In the genomic region with DNA sequence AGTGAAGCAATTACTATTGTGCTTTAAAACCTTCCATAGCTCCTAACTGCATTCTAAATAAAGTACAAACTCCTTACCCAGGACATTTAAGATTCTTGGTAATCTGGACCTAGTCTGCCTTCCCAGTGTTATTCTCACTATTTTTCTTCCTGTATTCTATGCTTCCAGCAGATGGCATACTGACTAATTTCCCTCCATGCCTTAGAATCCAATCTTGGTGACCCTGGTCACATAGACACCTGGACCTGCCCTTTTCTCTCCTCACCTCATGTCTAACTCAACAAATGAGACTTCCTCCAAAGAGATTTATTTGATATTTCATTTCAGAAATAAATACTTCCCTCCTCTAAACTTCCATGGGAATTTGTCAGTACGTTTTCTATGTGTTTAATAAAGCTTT, we compare ENCODE assay signal across 13 cellular contexts. TPM values are rescaled to one million over a fixed set of nuclear protein-coding genes. Genes with fewer than 3 reads are reported as not detected.
DNase-seq lines count a peak whose midpoint lies in the region; ATAC-seq and TF ChIP-seq lines count a peak whose summit lies in the region.
"Had no signal": no experiment of that assay in that cellular context is flagged by ENCODE, and none has a peak within 500 bp of the region (broad histone marks: within the 10 kb centered on the region; RNA-seq: fewer than 3 reads in every experiment).

No MANE protein-coding gene starts in this region.

- H3K9me3 ChIP-seq in Panc1 (ENCODE audit: control insufficient read depth, insufficient read depth, low read depth, low read length) (no peaks in the 10 kb centered on the region), smooth muscle cell (replicated peaks; ENCODE audit: low read depth) (no peaks in the 10 kb centered on the region), neuronal stem cell (replicated peaks in 1 of 2; ENCODE audit: control insufficient read depth in 2 of 2, insufficient read depth in 1 of 2, low read depth in 1 of 2, low read length in 2 of 2) (no peaks in the 10 kb centered on the region)

- no peaks in the 10 kb centered on the region for H3F3A ChIP-seq in smooth muscle cell (ENCODE audit: low read depth)

- TF ChIP-seq CTCF in Panc1 (IDR thresholded peaks at IDR 0.05) (peak; percentile 56; the same call in 1 of the 2 replicates), fibroblast of pulmonary artery (IDR thresholded peaks at IDR 0.05; ENCODE audit: low read length, missing control alignments) (peak; percentile 51), smooth muscle cell (IDR thresholded peaks at IDR 0.05; ENCODE audit: borderline replicate concordance, insufficient read depth, poor library complexity, severe bottlenecking) (peak; percentile 35)

- WGBS in smooth muscle cell (ENCODE audit: low lambda C conversion rate): 84% methylated on average over 1 of the region's 1 CpG
- WGBS in neuronal stem cell (ENCODE audit: extremely low coverage in 2 of 2, insufficient read length in 2 of 2, insufficient replicate concordance in 1 of 2), 2 donors: no CpG with 5 or more reads among the region's 1 CpG

- H3K79me2 ChIP-seq in smooth muscle cell (ENCODE audit: low read depth): no peaks in the 10 kb centered on the region

- H3K79me1 ChIP-seq in neuronal stem cell (ENCODE audit: low read depth, low read length): no peaks in the 10 kb centered on the region

- H3K4me1 ChIP-seq in Panc1 (ENCODE audit: control insufficient read depth, insufficient read depth, low read length) (no peaks in the 10 kb centered on the region), smooth muscle cell (ENCODE audit: low read depth) (no peaks in the 10 kb centered on the region), neuronal stem cell (ENCODE audit: control insufficient read depth in 2 of 2, insufficient read depth in 1 of 2, low read depth in 1 of 2, low read length in 2 of 2) (no peaks in the 10 kb centered on the region)

- H3K9ac ChIP-seq in smooth muscle cell (ENCODE audit: low read depth) (no peak overlapping the region), neuronal stem cell (ENCODE audit: low read depth, low read length, poor library complexity) (no peak overlapping the region)

- no peak overlapping the region for H3K4me3 ChIP-seq in Panc1 (ENCODE audit: low read depth in 2 of 2, low read length in 2 of 2)
- H3K4me3 ChIP-seq in fibroblast of pulmonary artery (replicated peaks; ENCODE audit: low read depth, low read length): no peak overlapping the region
- no peak overlapping the region for H3K4me3 ChIP-seq in smooth muscle cell
- no peak overlapping the region for H3K4me3 ChIP-seq in neuronal stem cell (ENCODE audit: low read length in 2 of 2)

- CTCF ChIA-PET in Panc1 (lab: Charles Lee): interaction anchor here (0.6 to 1.5 kb wide), 2 partner anchors 50 to 189 kb away, joined by 3 to 4 read pairs; no protein-coding TSS in a partner anchor

- H3K27ac ChIP-seq in Panc1 (ENCODE audit: low read length) (no peak overlapping the region), smooth muscle cell (ENCODE audit: low read depth) (no peak overlapping the region), neuronal stem cell (replicated peaks; ENCODE audit: low read length) (no peak overlapping the region)

- no peak overlapping the region for H2BK12ac ChIP-seq in neuronal stem cell (ENCODE audit: low read length)

- H3K14ac ChIP-seq in neuronal stem cell (ENCODE audit: low read length): no peak overlapping the region

- intact Hi-C loops in Panc1 (cut with micrococcal nuclease; ENCODE audit: unreplicated experiment): no loop called here

- H3K23ac ChIP-seq in neuronal stem cell (ENCODE audit: low read depth, low read length, poor library complexity): no peak overlapping the region

- H2BK120ac ChIP-seq in neuronal stem cell (ENCODE audit: low read depth, low read length): no peak overlapping the region

- in situ Hi-C loops in Panc1 (cut with HindIII; ENCODE audit: low pct_unique_long_range_greater_than_20kb, low sequenced_read_pairs): no loop called here

- DNase-seq in NCI-H82 (lab: John Stamatoyannopoulos, UW) (peak; percentile 4), NCI-H82 treated with DMSO at 0.1 percent for 48 hours (lab: John Stamatoyannopoulos, UW; ENCODE audit: unreplicated experiment) (no peak), Panc1 (ENCODE audit: low read depth, low spot score) (no peak), fibroblast of pulmonary artery (ENCODE audit: low read depth) (peak; percentile 20), smooth muscle cell (lab: John Stamatoyannopoulos, UW; ENCODE audit: unreplicated experiment) (no peak), neuronal stem cell (ENCODE audit: low spot score) (no peak), amniotic stem cell (lab: John Stamatoyannopoulos, UW) (no peak)
- DNase-seq: activated T-cell treated with anti-CD3 and anti-CD28 coated beads, Interleukin-2, amount 50 U/mL, for 72 hours; GOT3; NCI-H446 treated with DMSO at 0.1 percent for 48 hours; T-helper 2 cell had no signal

- no peak overlapping the region for H4K8ac ChIP-seq in neuronal stem cell (ENCODE audit: low read depth, low read length)

- H3K27me3 ChIP-seq in Panc1 (ENCODE audit: control insufficient read depth, insufficient read depth, low read length): no peaks in the 10 kb centered on the region
- H3K27me3 ChIP-seq in smooth muscle cell (ENCODE audit: low read depth): no peaks in the 10 kb centered on the region
- no peaks in the 10 kb centered on the region for H3K27me3 ChIP-seq in neuronal stem cell (ENCODE audit: control insufficient read depth in 3 of 3, insufficient read depth in 3 of 3, low read depth in 1 of 3, low read length in 3 of 3)

- no peak overlapping the region for H2AFZ ChIP-seq in smooth muscle cell (ENCODE audit: low read depth)
- no peak overlapping the region for H2AFZ ChIP-seq in neuronal stem cell (ENCODE audit: low read length)

- no peak overlapping the region for H2AK5ac ChIP-seq in neuronal stem cell (ENCODE audit: low read depth, low read length)

- ATAC-seq in Panc1 (peak; percentile 82), GM21360 (IDR thresholded peaks at IDR 0.05; ENCODE audit: unreplicated experiment) (no peak)
- ATAC-seq: activated T-cell treated with anti-CD3 and anti-CD28 coated beads, Interleukin-2, amount 50 U/mL, for 72 hours had no signal

- H3K4me2 ChIP-seq in smooth muscle cell: no peak overlapping the region
- H3K4me2 ChIP-seq in neuronal stem cell (ENCODE audit: insufficient read depth, low read length, poor library complexity, severe bottlenecking): no peak overlapping the region

- H4K91ac ChIP-seq in neuronal stem cell (ENCODE audit: low read depth, low read length, poor library complexity): no peak overlapping the region

- H3K36me3 ChIP-seq in Panc1 (ENCODE audit: control insufficient read depth, insufficient read depth, low read length): no peaks in the 10 kb centered on the region
- no peaks in the 10 kb centered on the region for H3K36me3 ChIP-seq in smooth muscle cell (ENCODE audit: low read depth)
- no peaks in the 10 kb centered on the region for H3K36me3 ChIP-seq in neuronal stem cell (replicated peaks in 1 of 2; ENCODE audit: control insufficient read depth in 2 of 2, insufficient read depth in 2 of 2, low read length in 2 of 2)

- no peak overlapping the region for H3K18ac ChIP-seq in neuronal stem cell (ENCODE audit: low read length)

- H4K20me1 ChIP-seq in smooth muscle cell (ENCODE audit: low read depth): no peaks in the 10 kb centered on the region

- BruUV-seq in Panc1 (replicated peaks; lab: Mats Ljungman, UMichigan): no TSS peak

- no peak overlapping the region for H3K4ac ChIP-seq in neuronal stem cell (ENCODE audit: low read length)

- H2BK5ac ChIP-seq in neuronal stem cell (ENCODE audit: low read length): no peak overlapping the region

- H2BK15ac ChIP-seq in neuronal stem cell (ENCODE audit: low read length): no peak overlapping the region

- POLR2A ChIA-PET in Panc1 (lab: Charles Lee): no interaction called here

RNA-seq across cellular contexts. Expression of a gene that starts 25.8 kb away (rescaled TPM):
- total RNA-seq in Panc1 (2021; ENCODE audit: unreplicated experiment) (0.10 TPM), smooth muscle cell (0.09 and 3.0 TPM in 2 replicates)
- polyA plus RNA-seq in Panc1 (2012; ENCODE audit: insufficient read length): not detected
- 0.03 and 0.08 TPM in 2 replicates for polyA plus RNA-seq in smooth muscle cell
- polyA plus RNA-seq in neuronal stem cell (2013, experiment 1 of 2): not detected
- polyA plus RNA-seq in neuronal stem cell (2013, experiment 2 of 2): not detected
- total RNA-seq: activated T-cell treated with anti-CD3 and anti-CD28 coated beads, Interleukin-2, amount 50 U/mL, for 72 hours had no signal
- polyA plus RNA-seq: CD14-positive monocyte had no signal

Comparison
In these comparisons a context has a peak if more than half of its experiments do, and no peak if none do; other contexts are left out.
1. DNase-seq: peak in NCI-H82 (single experiment) and fibroblast of pulmonary artery (single experiment); none in NCI-H82 treated with DMSO at 0.1 percent for 48 hours (single experiment), Panc1 (single experiment), smooth muscle cell (single experiment), neuronal stem cell (single experiment) and amniotic stem cell (single experiment).
2. Peak in every context shown above with its lines, with median percentiles within 50 percentile points of each other: CTCF ChIP-seq.